29 cellular contexts compared by ENCODE assay signal in the genomic region with DNA sequence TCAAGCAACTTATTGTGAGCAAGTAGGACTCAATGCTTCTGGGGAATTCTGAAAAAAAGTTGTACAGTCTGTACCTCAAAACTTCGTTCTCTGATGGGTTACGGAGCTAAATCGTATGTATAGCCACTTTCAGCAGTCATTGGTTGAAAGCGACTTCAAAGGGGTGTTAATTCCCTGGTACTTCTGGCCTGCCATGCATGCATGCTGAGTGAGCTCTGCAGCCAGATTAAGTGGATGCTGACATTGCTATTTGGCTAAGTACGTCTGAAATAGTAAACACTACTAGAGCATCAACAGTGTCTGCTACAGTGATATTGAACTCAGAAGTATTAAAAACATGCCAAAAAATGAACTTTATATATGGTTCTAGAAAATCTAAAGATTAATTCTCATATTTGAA.
"Had no signal": no experiment of that assay in that cellular context is flagged by ENCODE, and none has a peak within 500 bp of the region (broad histone marks: within the 10 kb centered on the region; RNA-seq: fewer than 3 reads in every experiment).

No MANE protein-coding gene starts in this region.

- H3K27me3 Mint-ChIP-seq: activated CD4-positive, alpha-beta memory T cell treated with anti-CD3 and anti-CD28 coated beads for 36 hours; activated CD4-positive, alpha-beta T cell treated with anti-CD3 and anti-CD28 coated beads, Interleukin-2, amount 10 ng/mL, durations not matched to agents 24 days and 14 days; activated naive CD8-positive, alpha-beta T cell treated with anti-CD3 and anti-CD28 coated beads for 36 hours; effector memory CD8-positive, alpha-beta T cell; T-helper 17 cell; type B pancreatic cell had no signal

- H3K9me3 ChIP-seq: adrenal gland, body of pancreas, gastroesophageal sphincter, left lung, neutrophil, right lobe of liver, uterus had no signal

- H3K4me3 ChIP-seq: adrenal gland, body of pancreas, gastroesophageal sphincter, hepatocyte, left lung, lung, right lobe of liver, uterus had no signal

- H3K9me3 Mint-ChIP-seq: activated CD4-positive, alpha-beta T cell treated with anti-CD3 and anti-CD28 coated beads, Interleukin-2, amount 10 ng/mL, durations not matched to agents 24 days and 14 days; nephron; type B pancreatic cell had no signal

- ATAC-seq: body of pancreas; effector memory CD8-positive, alpha-beta T cell; gastroesophageal sphincter; left lung; right lobe of liver; stimulated activated naive CD8-positive, alpha-beta T cell treated with anti-CD3 and anti-CD28 coated beads, Interleukin-15, Interleukin-2, amounts not matched to agents 100 U/mL and 50 U/mL, for 24 hours; T-helper 17 cell had no signal

- H3K4me1 ChIP-seq: adrenal gland, body of pancreas, gastroesophageal sphincter, left lung, right lobe of liver, uterus had no signal

- H3K4me3 Mint-ChIP-seq: activated CD4-positive, alpha-beta memory T cell treated with anti-CD3 and anti-CD28 coated beads for 36 hours; activated CD4-positive, alpha-beta T cell treated with anti-CD3 and anti-CD28 coated beads, Interleukin-2, amount 10 ng/mL, durations not matched to agents 24 days and 14 days; activated naive CD4-positive, alpha-beta T cell treated with anti-CD3 and anti-CD28 coated beads for 36 hours; activated naive CD8-positive, alpha-beta T cell treated with anti-CD3 and anti-CD28 coated beads for 36 hours; activated T-helper 1 cell treated with anti-CD3 and anti-CD28 coated beads, Interleukin-12 subunit alpha, Interleukin-12 subunit beta, Interleukin-2, Interleukin-4 antibody, amounts not matched to agents 30 ng/mL and 10 ng/mL and 1 ng/mL, durations not matched to agents 14 hours and 24 hours and 36 hours; effector memory CD8-positive, alpha-beta T cell; nephron; T-helper 17 cell; type B pancreatic cell had no signal

- H3K4me1 Mint-ChIP-seq: activated CD4-positive, alpha-beta T cell treated with anti-CD3 and anti-CD28 coated beads, Interleukin-2, amount 10 ng/mL, durations not matched to agents 24 days and 14 days; activated naive CD8-positive, alpha-beta T cell treated with anti-CD3 and anti-CD28 coated beads for 36 hours; nephron; T-helper 17 cell had no signal

- H3K27ac Mint-ChIP-seq: activated CD4-positive, alpha-beta memory T cell treated with anti-CD3 and anti-CD28 coated beads for 36 hours; activated CD4-positive, alpha-beta T cell treated with anti-CD3 and anti-CD28 coated beads, Interleukin-2, amount 10 ng/mL, durations not matched to agents 24 days and 14 days; activated naive CD4-positive, alpha-beta T cell treated with anti-CD3 and anti-CD28 coated beads for 36 hours; activated naive CD8-positive, alpha-beta T cell treated with anti-CD3 and anti-CD28 coated beads for 36 hours; activated T-helper 1 cell treated with anti-CD3 and anti-CD28 coated beads, Interleukin-12 subunit alpha, Interleukin-12 subunit beta, Interleukin-2, Interleukin-4 antibody, amounts not matched to agents 30 ng/mL and 10 ng/mL and 1 ng/mL, durations not matched to agents 14 hours and 24 hours and 36 hours; effector memory CD8-positive, alpha-beta T cell; nephron; T-helper 17 cell; type B pancreatic cell had no signal

- H3K36me3 ChIP-seq: adrenal gland, gastroesophageal sphincter, left lung, neutrophil, right lobe of liver, uterus, WERI-Rb-1 had no signal

- H3K36me3 Mint-ChIP-seq: activated CD4-positive, alpha-beta memory T cell treated with anti-CD3 and anti-CD28 coated beads for 36 hours; activated naive CD8-positive, alpha-beta T cell treated with anti-CD3 and anti-CD28 coated beads for 36 hours; type B pancreatic cell had no signal

- DNase-seq: activated CD4-positive, alpha-beta memory T cell treated with anti-CD3 and anti-CD28 coated beads for 36 hours; activated CD4-positive, alpha-beta T cell treated with anti-CD3 and anti-CD28 coated beads, Interleukin-2, amount 10 ng/mL, durations not matched to agents 24 days and 14 days; activated CD4-positive, CD25-positive, alpha-beta regulatory T cell treated with anti-CD3 and anti-CD28 coated beads, Interleukin-2, amount 50 U/mL, for 72 hours; activated CD8-positive, alpha-beta memory T cell treated with anti-CD3 and anti-CD28 coated beads, Interleukin-2, amount 50 U/mL, for 4 hours; activated effector memory CD4-positive, alpha-beta T cell treated with anti-CD3 and anti-CD28 coated beads, Interleukin-2, amount 50 U/mL, for 16 hours; activated naive CD4-positive, alpha-beta T cell treated with anti-CD3 and anti-CD28 coated beads for 36 hours; activated naive CD8-positive, alpha-beta T cell treated with anti-CD3 and anti-CD28 coated beads for 36 hours; activated T-cell treated with anti-CD3 and anti-CD28 coated beads, Interleukin-2, amount 50 U/mL, for 1 hour; adrenal gland; aorta; body of pancreas; cortex of kidney; effector memory CD8-positive, alpha-beta T cell; left lung; right lobe of liver; stimulated activated CD4-positive, alpha-beta T cell treated with anti-CD3 and anti-CD28 coated beads, Interleukin-12 subunit alpha, Interleukin-12 subunit beta, amount 100 ng/mL, for 4 hours; stimulated activated CD4-positive, alpha-beta T cell treated with anti-CD3 and anti-CD28 coated beads, Interleukin-4, amount 100 ng/mL, for 1 hour; stimulated activated naive CD8-positive, alpha-beta T cell treated with anti-CD3 and anti-CD28 coated beads, Interleukin-15, Interleukin-2, amounts not matched to agents 100 U/mL and 50 U/mL, for 24 hours; T-helper 17 cell; T1000; uterus; WERI-Rb-1 had no signal
